Comparison of ENCODE assay signal across 1 cellular context in the genomic region with DNA sequence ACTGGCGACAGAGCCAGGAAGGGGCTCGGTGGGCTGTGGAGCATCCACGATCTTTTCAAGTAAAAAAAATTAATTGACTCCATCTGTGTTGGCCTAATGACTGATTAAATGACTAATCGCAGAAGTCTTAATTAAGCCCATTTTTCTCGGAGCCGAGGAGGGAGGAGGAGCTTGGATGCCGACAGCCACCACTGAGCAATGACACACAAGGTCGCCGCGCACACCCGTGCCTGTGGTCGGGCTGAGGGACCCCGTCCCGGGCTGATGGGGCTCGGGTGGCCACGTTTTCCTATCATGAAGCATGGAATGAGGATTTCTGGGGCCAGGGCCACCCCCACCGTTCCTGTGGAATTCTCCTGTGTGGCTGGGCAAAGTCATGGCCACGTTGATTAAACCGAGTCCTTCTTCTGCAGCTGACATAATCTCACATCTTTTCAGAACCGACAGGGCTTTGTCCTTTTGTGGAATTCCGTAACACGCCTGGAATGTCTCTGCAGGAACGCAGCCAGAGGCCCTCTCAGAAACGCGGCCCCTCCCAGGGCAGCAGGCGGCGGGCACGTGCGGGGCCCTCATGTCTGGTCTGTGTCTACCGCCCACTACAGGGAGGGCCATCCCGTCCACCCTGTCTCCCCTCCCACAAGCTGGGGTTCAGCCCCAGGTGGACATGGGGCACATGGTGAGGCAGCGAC.
TF ChIP-seq lines count a peak whose summit lies in the region.

No MANE protein-coding gene starts in this region.

TF ChIP-seq in HepG2, 621 proteins besides CTCF, POLR2A, EP300 and RAD21 (continued from another document and continues in another):
- TF ChIP-seq GMEB1 (CRISPR knock-in tag; IDR thresholded peaks at IDR 0.05; ENCODE audit: borderline replicate concordance) (no peak), ZNF260 (CRISPR knock-in tag; IDR thresholded peaks at IDR 0.05; ENCODE audit: borderline replicate concordance, low read depth) (no peak), HOXD1 (CRISPR knock-in tag; IDR thresholded peaks at IDR 0.05) (no peak), CHD2 (IDR thresholded peaks at IDR 0.05; ENCODE audit: low read depth, low read length) (no peak), ZNF10 (CRISPR knock-in tag; IDR thresholded peaks at IDR 0.05; ENCODE audit: borderline replicate concordance, low read depth) (no peak), NFKB2 (CRISPR knock-in tag; IDR thresholded peaks at IDR 0.05; ENCODE audit: borderline replicate concordance) (no peak), ZNF101 (CRISPR knock-in tag; IDR thresholded peaks at IDR 0.05; ENCODE audit: borderline replicate concordance, low read depth) (no peak), TAF15 (IDR thresholded peaks at IDR 0.05; ENCODE audit: low read depth, low read length, poor library complexity, severe bottlenecking) (no peak), ZNF382 (CRISPR knock-in tag; IDR thresholded peaks at IDR 0.05; ENCODE audit: borderline replicate concordance) (no peak), MAFF (IDR thresholded peaks at IDR 0.05; ENCODE audit: low read depth, low read length) (no peak), KLF9 (CRISPR knock-in tag; IDR thresholded peaks at IDR 0.05; ENCODE audit: low read depth) (no peak), ZFYVE20 (CRISPR knock-in tag; IDR thresholded peaks at IDR 0.05; ENCODE audit: borderline replicate concordance, low read depth) (no peak), CERS6 (CRISPR knock-in tag; IDR thresholded peaks at IDR 0.05) (no peak), HBP1 (CRISPR knock-in tag; IDR thresholded peaks at IDR 0.05; ENCODE audit: low read depth) (no peak), ZNF33A (CRISPR knock-in tag; IDR thresholded peaks at IDR 0.05; ENCODE audit: borderline replicate concordance) (no peak), ZNF567 (CRISPR knock-in tag; IDR thresholded peaks at IDR 0.05; ENCODE audit: borderline replicate concordance) (no peak), XBP1 (CRISPR knock-in tag; IDR thresholded peaks at IDR 0.05) (no peak), MTA1 (CRISPR knock-in tag; IDR thresholded peaks at IDR 0.05; ENCODE audit: borderline replicate concordance) (no peak), TCF7 (IDR thresholded peaks at IDR 0.05; ENCODE audit: low read depth) (no peak), SOX5 (CRISPR knock-in tag; IDR thresholded peaks at IDR 0.05; ENCODE audit: borderline replicate concordance) (peak; percentile 60; the same call in 1 of the 2 replicates), SSRP1 (CRISPR knock-in tag; IDR thresholded peaks at IDR 0.05) (no peak), MYC (CRISPR knock-in tag; IDR thresholded peaks at IDR 0.05; ENCODE audit: borderline replicate concordance) (0 out of 2 replicates have a peak, but pooled peaks have one; percentile 37), ATF7 (IDR thresholded peaks at IDR 0.05) (no peak), ATF7 (CRISPR knock-in tag; IDR thresholded peaks at IDR 0.05) (no peak), ZNF207 (IDR thresholded peaks at IDR 0.05; ENCODE audit: borderline replicate concordance) (no peak), U2AF2 (IDR thresholded peaks at IDR 0.05; ENCODE audit: low read depth, low read length) (no peak), ZNF776 (CRISPR knock-in tag; IDR thresholded peaks at IDR 0.05) (no peak), MTF2 (CRISPR knock-in tag; IDR thresholded peaks at IDR 0.05; ENCODE audit: borderline replicate concordance) (no peak), ATAD3A (CRISPR knock-in tag; IDR thresholded peaks at IDR 0.05) (no peak), DMAP1 (CRISPR knock-in tag; IDR thresholded peaks at IDR 0.05) (no peak), ZNF234 (CRISPR knock-in tag; conservative IDR thresholded peaks at IDR 0.05) (no peak), ZFY (CRISPR knock-in tag; IDR thresholded peaks at IDR 0.05) (peak; percentile 32; the same call in 1 of the 2 replicates), ZBTB7B (CRISPR knock-in tag; IDR thresholded peaks at IDR 0.05) (peak; percentile 42; the same call in 1 of the 2 replicates), NAIF1 (CRISPR knock-in tag; IDR thresholded peaks at IDR 0.05; ENCODE audit: borderline replicate concordance) (no peak), JDP2 (CRISPR knock-in tag; IDR thresholded peaks at IDR 0.05; ENCODE audit: borderline replicate concordance) (no peak), SKI (IDR thresholded peaks at IDR 0.05; ENCODE audit: partially characterized antibody) (peak; percentile 53), TBP (CRISPR knock-in tag; IDR thresholded peaks at IDR 0.05) (no peak)
- TF ChIP-seq, protein P1, sequence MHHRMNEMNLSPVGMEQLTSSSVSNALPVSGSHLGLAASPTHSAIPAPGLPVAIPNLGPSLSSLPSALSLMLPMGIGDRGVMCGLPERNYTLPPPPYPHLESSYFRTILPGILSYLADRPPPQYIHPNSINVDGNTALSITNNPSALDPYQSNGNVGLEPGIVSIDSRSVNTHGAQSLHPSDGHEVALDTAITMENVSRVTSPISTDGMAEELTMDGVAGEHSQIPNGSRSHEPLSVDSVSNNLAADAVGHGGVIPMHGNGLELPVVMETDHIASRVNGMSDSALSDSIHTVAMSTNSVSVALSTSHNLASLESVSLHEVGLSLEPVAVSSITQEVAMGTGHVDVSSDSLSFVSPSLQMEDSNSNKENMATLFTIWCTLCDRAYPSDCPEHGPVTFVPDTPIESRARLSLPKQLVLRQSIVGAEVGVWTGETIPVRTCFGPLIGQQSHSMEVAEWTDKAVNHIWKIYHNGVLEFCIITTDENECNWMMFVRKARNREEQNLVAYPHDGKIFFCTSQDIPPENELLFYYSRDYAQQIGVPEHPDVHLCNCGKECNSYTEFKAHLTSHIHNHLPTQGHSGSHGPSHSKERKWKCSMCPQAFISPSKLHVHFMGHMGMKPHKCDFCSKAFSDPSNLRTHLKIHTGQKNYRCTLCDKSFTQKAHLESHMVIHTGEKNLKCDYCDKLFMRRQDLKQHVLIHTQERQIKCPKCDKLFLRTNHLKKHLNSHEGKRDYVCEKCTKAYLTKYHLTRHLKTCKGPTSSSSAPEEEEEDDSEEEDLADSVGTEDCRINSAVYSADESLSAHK (CRISPR knock-in tag; IDR thresholded peaks at IDR 0.05; ENCODE audit: borderline replicate concordance): no peak
- TF ChIP-seq, protein P2, sequence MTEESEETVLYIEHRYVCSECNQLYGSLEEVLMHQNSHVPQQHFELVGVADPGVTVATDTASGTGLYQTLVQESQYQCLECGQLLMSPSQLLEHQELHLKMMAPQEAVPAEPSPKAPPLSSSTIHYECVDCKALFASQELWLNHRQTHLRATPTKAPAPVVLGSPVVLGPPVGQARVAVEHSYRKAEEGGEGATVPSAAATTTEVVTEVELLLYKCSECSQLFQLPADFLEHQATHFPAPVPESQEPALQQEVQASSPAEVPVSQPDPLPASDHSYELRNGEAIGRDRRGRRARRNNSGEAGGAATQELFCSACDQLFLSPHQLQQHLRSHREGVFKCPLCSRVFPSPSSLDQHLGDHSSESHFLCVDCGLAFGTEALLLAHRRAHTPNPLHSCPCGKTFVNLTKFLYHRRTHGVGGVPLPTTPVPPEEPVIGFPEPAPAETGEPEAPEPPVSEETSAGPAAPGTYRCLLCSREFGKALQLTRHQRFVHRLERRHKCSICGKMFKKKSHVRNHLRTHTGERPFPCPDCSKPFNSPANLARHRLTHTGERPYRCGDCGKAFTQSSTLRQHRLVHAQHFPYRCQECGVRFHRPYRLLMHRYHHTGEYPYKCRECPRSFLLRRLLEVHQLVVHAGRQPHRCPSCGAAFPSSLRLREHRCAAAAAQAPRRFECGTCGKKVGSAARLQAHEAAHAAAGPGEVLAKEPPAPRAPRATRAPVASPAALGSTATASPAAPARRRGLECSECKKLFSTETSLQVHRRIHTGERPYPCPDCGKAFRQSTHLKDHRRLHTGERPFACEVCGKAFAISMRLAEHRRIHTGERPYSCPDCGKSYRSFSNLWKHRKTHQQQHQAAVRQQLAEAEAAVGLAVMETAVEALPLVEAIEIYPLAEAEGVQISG (CRISPR knock-in tag; IDR thresholded peaks at IDR 0.05): no peak
- TF ChIP-seq, protein P3, sequence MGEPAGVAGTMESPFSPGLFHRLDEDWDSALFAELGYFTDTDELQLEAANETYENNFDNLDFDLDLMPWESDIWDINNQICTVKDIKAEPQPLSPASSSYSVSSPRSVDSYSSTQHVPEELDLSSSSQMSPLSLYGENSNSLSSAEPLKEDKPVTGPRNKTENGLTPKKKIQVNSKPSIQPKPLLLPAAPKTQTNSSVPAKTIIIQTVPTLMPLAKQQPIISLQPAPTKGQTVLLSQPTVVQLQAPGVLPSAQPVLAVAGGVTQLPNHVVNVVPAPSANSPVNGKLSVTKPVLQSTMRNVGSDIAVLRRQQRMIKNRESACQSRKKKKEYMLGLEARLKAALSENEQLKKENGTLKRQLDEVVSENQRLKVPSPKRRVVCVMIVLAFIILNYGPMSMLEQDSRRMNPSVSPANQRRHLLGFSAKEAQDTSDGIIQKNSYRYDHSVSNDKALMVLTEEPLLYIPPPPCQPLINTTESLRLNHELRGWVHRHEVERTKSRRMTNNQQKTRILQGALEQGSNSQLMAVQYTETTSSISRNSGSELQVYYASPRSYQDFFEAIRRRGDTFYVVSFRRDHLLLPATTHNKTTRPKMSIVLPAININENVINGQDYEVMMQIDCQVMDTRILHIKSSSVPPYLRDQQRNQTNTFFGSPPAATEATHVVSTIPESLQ (CRISPR knock-in tag; conservative IDR thresholded peaks at IDR 0.05): no peak
- TF ChIP-seq, protein P4, sequence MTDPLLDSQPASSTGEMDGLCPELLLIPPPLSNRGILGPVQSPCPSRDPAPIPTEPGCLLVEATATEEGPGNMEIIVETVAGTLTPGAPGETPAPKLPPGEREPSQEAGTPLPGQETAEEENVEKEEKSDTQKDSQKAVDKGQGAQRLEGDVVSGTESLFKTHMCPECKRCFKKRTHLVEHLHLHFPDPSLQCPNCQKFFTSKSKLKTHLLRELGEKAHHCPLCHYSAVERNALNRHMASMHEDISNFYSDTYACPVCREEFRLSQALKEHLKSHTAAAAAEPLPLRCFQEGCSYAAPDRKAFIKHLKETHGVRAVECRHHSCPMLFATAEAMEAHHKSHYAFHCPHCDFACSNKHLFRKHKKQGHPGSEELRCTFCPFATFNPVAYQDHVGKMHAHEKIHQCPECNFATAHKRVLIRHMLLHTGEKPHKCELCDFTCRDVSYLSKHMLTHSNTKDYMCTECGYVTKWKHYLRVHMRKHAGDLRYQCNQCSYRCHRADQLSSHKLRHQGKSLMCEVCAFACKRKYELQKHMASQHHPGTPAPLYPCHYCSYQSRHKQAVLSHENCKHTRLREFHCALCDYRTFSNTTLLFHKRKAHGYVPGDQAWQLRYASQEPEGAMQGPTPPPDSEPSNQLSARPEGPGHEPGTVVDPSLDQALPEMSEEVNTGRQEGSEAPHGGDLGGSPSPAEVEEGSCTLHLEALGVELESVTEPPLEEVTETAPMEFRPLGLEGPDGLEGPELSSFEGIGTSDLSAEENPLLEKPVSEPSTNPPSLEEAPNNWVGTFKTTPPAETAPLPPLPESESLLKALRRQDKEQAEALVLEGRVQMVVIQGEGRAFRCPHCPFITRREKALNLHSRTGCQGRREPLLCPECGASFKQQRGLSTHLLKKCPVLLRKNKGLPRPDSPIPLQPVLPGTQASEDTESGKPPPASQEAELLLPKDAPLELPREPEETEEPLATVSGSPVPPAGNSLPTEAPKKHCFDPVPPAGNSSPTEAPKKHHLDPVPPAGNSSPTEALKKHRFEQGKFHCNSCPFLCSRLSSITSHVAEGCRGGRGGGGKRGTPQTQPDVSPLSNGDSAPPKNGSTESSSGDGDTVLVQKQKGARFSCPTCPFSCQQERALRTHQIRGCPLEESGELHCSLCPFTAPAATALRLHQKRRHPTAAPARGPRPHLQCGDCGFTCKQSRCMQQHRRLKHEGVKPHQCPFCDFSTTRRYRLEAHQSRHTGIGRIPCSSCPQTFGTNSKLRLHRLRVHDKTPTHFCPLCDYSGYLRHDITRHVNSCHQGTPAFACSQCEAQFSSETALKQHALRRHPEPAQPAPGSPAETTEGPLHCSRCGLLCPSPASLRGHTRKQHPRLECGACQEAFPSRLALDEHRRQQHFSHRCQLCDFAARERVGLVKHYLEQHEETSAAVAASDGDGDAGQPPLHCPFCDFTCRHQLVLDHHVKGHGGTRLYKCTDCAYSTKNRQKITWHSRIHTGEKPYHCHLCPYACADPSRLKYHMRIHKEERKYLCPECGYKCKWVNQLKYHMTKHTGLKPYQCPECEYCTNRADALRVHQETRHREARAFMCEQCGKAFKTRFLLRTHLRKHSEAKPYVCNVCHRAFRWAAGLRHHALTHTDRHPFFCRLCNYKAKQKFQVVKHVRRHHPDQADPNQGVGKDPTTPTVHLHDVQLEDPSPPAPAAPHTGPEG (CRISPR knock-in tag; IDR thresholded peaks at IDR 0.05): no peak
